Comparison of ENCODE assay signal across 8 cellular contexts in the genomic region with DNA sequence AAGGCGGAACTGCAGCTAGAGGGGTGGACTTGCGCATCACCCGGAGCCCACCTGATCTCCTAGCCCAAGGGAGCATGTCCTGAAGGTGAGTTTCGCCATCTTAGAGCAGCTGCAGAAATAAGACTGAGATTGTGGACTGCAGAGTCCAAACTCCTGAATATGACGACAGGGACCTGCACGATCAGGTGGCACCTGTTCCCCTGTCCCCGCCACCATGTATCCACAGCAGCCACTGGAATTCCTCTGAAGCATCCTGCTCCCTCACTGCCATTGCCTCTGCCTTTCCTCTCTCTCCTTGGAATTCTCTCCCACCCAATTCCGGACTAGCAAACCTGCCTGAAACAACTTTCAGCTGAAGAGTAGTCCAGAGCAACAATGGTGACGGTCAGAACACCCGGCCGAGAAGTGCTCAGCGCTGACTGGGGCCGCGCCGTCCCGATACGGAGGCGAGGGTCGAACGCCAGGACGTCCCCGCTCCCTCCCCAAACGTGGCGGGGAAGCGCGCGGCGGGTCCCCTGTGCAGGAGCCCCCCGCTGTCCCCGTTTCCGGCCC. TPM values are rescaled to one million over a fixed set of nuclear protein-coding genes. Genes with fewer than 3 reads are reported as not detected.
DNase-seq lines count a peak whose midpoint lies in the region; ATAC-seq and TF ChIP-seq lines count a peak whose summit lies in the region.

No MANE protein-coding gene starts in this region.

- peak overlapping the region; percentile 95 for H3K4me2 ChIP-seq in skeletal muscle satellite cell (ENCODE audit: low read length)

- H3K4me3 ChIP-seq in SK-N-MC (peak overlapping the region; percentile 87), foreskin fibroblast (ENCODE audit: low read depth in 1 of 2, low read length in 2 of 2) (peak overlapping the region; percentile 75 to 93), skeletal muscle satellite cell (ENCODE audit: low read length) (peak overlapping the region; percentile 87)

- H3K27ac ChIP-seq in SK-N-MC: no peak overlapping the region

- peaks cover 22% of the 10 kb centered on the region for H3K4me1 ChIP-seq in skeletal muscle satellite cell (ENCODE audit: control insufficient read depth, insufficient read depth, low read length)

- no peak for ATAC-seq in HG03432 (IDR thresholded peaks at IDR 0.05; ENCODE audit: unreplicated experiment)

- peaks cover 9% of the 10 kb centered on the region for H3K36me3 Mint-ChIP-seq in T-helper 2 cell treated with Interferon-gamma antibody and Interleukin-4, amounts not matched to agents 5 μg/mL and 100 μg/mL, for 36 hours (ENCODE audit: low read depth)

- peaks cover 6% of the 10 kb centered on the region for H3K9me3 Mint-ChIP-seq in T-helper 2 cell treated with Interferon-gamma antibody and Interleukin-4, amounts not matched to agents 5 μg/mL and 100 μg/mL, for 36 hours

- peaks cover 25% of the 10 kb centered on the region for H3K27me3 Mint-ChIP-seq in T-helper 2 cell treated with Interferon-gamma antibody and Interleukin-4, amounts not matched to agents 5 μg/mL and 100 μg/mL, for 36 hours (ENCODE audit: low read depth)

- no peaks in the 10 kb centered on the region for H3K27me3 ChIP-seq in skeletal muscle satellite cell (ENCODE audit: control insufficient read depth, insufficient read depth, low read length)

- H3K36me3 ChIP-seq in SK-N-MC (ENCODE audit: insufficient read depth, low read length): no peaks in the 10 kb centered on the region
- H3K36me3 ChIP-seq in skeletal muscle satellite cell (ENCODE audit: insufficient read depth, low read length): no peaks in the 10 kb centered on the region

- H3K9me3 ChIP-seq in SK-N-MC (ENCODE audit: low read depth, low read length): no peaks in the 10 kb centered on the region
- H3K9me3 ChIP-seq in skeletal muscle satellite cell (replicated peaks; ENCODE audit: low read length): no peaks in the 10 kb centered on the region

- no peak for TF ChIP-seq CTCF in foreskin fibroblast (IDR thresholded peaks at IDR 0.05; ENCODE audit: low read depth, low read length)

- no peak overlapping the region for H3K27ac Mint-ChIP-seq in T-helper 2 cell treated with Interferon-gamma antibody and Interleukin-4, amounts not matched to agents 5 μg/mL and 100 μg/mL, for 36 hours

- H3K9ac ChIP-seq in SK-N-MC (ENCODE audit: insufficient read length): peak overlapping the region; percentile 72
- peak overlapping the region; percentile 96 for H3K9ac ChIP-seq in skeletal muscle satellite cell (ENCODE audit: low read depth, low read length)

- no peak for DNase-seq in T-helper 2 cell treated with Interferon-gamma antibody and Interleukin-4, amounts not matched to agents 5 μg/mL and 100 μg/mL, for 36 hours (ENCODE audit: low spot score)
- no peak for DNase-seq in T-helper 2 cell
- no peak for DNase-seq in SK-N-MC (ENCODE audit: low read depth, low spot score)
- no peak for DNase-seq in foreskin fibroblast
- DNase-seq in NK-92 (lab: John Stamatoyannopoulos, UW; ENCODE audit: unreplicated experiment): no peak
- DNase-seq in amygdala (lab: John Stamatoyannopoulos, UW): no peak

- peak overlapping the region; percentile 63 for H3K4me3 Mint-ChIP-seq in T-helper 2 cell treated with Interferon-gamma antibody and Interleukin-4, amounts not matched to agents 5 μg/mL and 100 μg/mL, for 36 hours

- H3K4me1 Mint-ChIP-seq in T-helper 2 cell treated with Interferon-gamma antibody and Interleukin-4, amounts not matched to agents 5 μg/mL and 100 μg/mL, for 36 hours (ENCODE audit: low read depth): peaks cover 19% of the 10 kb centered on the region

RNA-seq across cellular contexts. Expression of a gene that starts 0.7 kb away (rescaled TPM):
- 13.2 and 13.3 TPM in 2 replicates for total RNA-seq in skeletal muscle satellite cell (2012; rRNA removed)

RNA-seq across cellular contexts. Expression of a gene that starts 15.0 kb away (rescaled TPM):
- total RNA-seq in skeletal muscle satellite cell (2012; rRNA removed): 0.25 and 1.3 TPM in 2 replicates
